8 cellular contexts compared by ENCODE assay signal in the genomic region with DNA sequence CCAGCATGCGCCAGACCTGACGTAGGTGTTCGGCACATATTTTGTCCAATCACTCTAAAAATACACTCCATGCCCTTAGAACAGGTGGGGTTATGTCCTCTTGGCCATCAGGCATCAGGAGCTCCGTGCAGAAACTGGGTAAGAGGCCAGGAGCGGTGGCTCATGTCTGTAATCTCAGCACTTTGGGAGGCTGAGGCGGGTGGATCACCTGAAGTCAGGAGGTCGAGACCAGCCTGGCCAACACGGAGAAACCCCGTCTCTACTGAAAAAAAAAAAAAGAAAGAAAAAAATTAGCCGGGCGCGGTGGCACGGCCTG. TPM values are rescaled to one million over a fixed set of nuclear protein-coding genes. Genes with fewer than 3 reads are reported as not detected.
DNase-seq lines count a peak whose midpoint lies in the region; TF ChIP-seq lines count a peak whose summit lies in the region.
"Not testable (repeated sequence)": the region's sequence is repeated elsewhere in the genome, so short reads cannot be mapped to it uniquely, and the experiment has no call there.

No MANE protein-coding gene starts in this region.

- TF ChIP-seq CTCF in CD14-positive monocyte (IDR thresholded peaks at IDR 0.05); ascending aorta (IDR thresholded peaks at IDR 0.05); liver (IDR thresholded peaks at IDR 0.05; ENCODE audit: low read depth, low read length, missing input control); osteocyte (IDR thresholded peaks at IDR 0.05); testis (IDR thresholded peaks at IDR 0.05): not testable (repeated sequence)

- TF ChIP-seq RAD21 in liver (IDR thresholded peaks at IDR 0.05) = not testable (repeated sequence)

- not testable (repeated sequence) for TF ChIP-seq POLR2A in testis (IDR thresholded peaks at IDR 0.05)

- peak overlapping the region in 1 of 2 donors; percentile 97 for H3K9ac ChIP-seq in liver (ENCODE audit: low read depth in 1 of 2, low read length in 2 of 2)

- H3K27ac Mint-ChIP-seq in CD14-positive monocyte = peak overlapping the region; percentile 97 to 100 (median 99)
- H3K27ac Mint-ChIP-seq in T-helper 2 cell treated with Interferon-gamma antibody and Interleukin-4, amounts not matched to agents 5 μg/mL and 100 μg/mL, for 36 hours = peak overlapping the region; percentile 99
- peak overlapping the region; percentile 100 for H3K27ac Mint-ChIP-seq in osteocyte (ENCODE audit: unreplicated experiment)

- H3K4me3 ChIP-seq in Jurkat, Clone E6-1 (ENCODE audit: low read length) = peak overlapping the region; percentile 65
- peak overlapping the region; percentile 67 to 87 for H3K4me3 ChIP-seq in ascending aorta
- H3K4me3 ChIP-seq in esophagus (ENCODE audit: low read depth in 1 of 2, low read length in 2 of 2) = peak overlapping the region in 1 of 2 donors; percentile 34
- peak overlapping the region in 1 of 3 donors; percentile 4 for H3K4me3 ChIP-seq in liver (ENCODE audit: low read depth in 1 of 3, low read length in 3 of 3)
- H3K4me3 ChIP-seq in testis = peak overlapping the region; percentile 75 to 95

- H3K36me3 Mint-ChIP-seq in CD14-positive monocyte = peaks cover 20 to 45% of the 10 kb centered on the region in 2 donors
- peaks cover 20% of the 10 kb centered on the region for H3K36me3 Mint-ChIP-seq in T-helper 2 cell treated with Interferon-gamma antibody and Interleukin-4, amounts not matched to agents 5 μg/mL and 100 μg/mL, for 36 hours (ENCODE audit: low read depth)
- peaks cover 14% of the 10 kb centered on the region for H3K36me3 Mint-ChIP-seq in osteocyte (ENCODE audit: unreplicated experiment)

- H3K4me3 Mint-ChIP-seq in CD14-positive monocyte = peak overlapping the region; percentile 69 to 95
- peak overlapping the region; percentile 87 for H3K4me3 Mint-ChIP-seq in T-helper 2 cell treated with Interferon-gamma antibody and Interleukin-4, amounts not matched to agents 5 μg/mL and 100 μg/mL, for 36 hours
- H3K4me3 Mint-ChIP-seq in osteocyte (ENCODE audit: unreplicated experiment) = peak overlapping the region; percentile 84

- not testable (repeated sequence) for H3K27me3 Mint-ChIP-seq in CD14-positive monocyte (ENCODE audit: low read depth in 3 of 3); T-helper 2 cell treated with Interferon-gamma antibody and Interleukin-4, amounts not matched to agents 5 μg/mL and 100 μg/mL, for 36 hours (ENCODE audit: low read depth); osteocyte (ENCODE audit: unreplicated experiment)

- H3K4me1 ChIP-seq in ascending aorta (peaks cover 10 to 47% of the 10 kb centered on the region in 2 donors), esophagus (ENCODE audit: control insufficient read depth in 2 of 2, insufficient read depth in 2 of 2, low read length in 1 of 2) (peaks cover 4 to 17% of the 10 kb centered on the region in 2 donors), liver (ENCODE audit: control insufficient read depth in 4 of 4, insufficient read depth in 4 of 4, low read length in 3 of 4) (peaks cover 6 to 38% (median 28%) of the 10 kb centered on the region in 4 donors), testis (peaks cover 29% of the 10 kb centered on the region)

- not testable (repeated sequence) for H3K9me3 ChIP-seq in ascending aorta; esophagus (ENCODE audit: control insufficient read depth in 2 of 2, insufficient read depth in 1 of 2, low read depth in 1 of 2, low read length in 1 of 2); liver (ENCODE audit: control insufficient read depth in 4 of 4, low read length in 3 of 4); testis

- H3K9me3 Mint-ChIP-seq in CD14-positive monocyte; T-helper 2 cell treated with Interferon-gamma antibody and Interleukin-4, amounts not matched to agents 5 μg/mL and 100 μg/mL, for 36 hours; osteocyte (ENCODE audit: unreplicated experiment): not testable (repeated sequence)

- H3K36me3 ChIP-seq in ascending aorta (peaks cover 17 to 19% of the 10 kb centered on the region in 2 donors), liver (ENCODE audit: control insufficient read depth in 4 of 4, insufficient read depth in 3 of 4, low read depth in 1 of 4, low read length in 3 of 4) (peaks cover 0 to 14% (median 5%) of the 10 kb centered on the region in 4 donors)
- not testable (repeated sequence) for H3K36me3 ChIP-seq in esophagus (ENCODE audit: control insufficient read depth in 2 of 2, insufficient read depth in 2 of 2, low read length in 1 of 2); testis (ENCODE audit: low read depth, missing control alignments)

- WGBS in esophagus, 2 donors = 7 to 14% methylated on average over 13 of the region's 13 CpGs
- 13% methylated on average over 13 of the region's 13 CpGs for WGBS in liver
- WGBS in testis, 2 donors = 17 to 24% methylated on average over 13 of the region's 13 CpGs

- intact Hi-C loops in CD14-positive monocyte (cut with micrococcal nuclease) (loop anchor here in 1 of 2 donors (5.0 to 10.0 kb wide), 2 partner anchors 536 to 991 kb away; a partner anchor contains a TSS), ascending aorta (cut with DNase I) (loop anchor here (1.0 to 2.0 kb wide), 2 partner anchors 19 to 81 kb away; no protein-coding TSS in a partner anchor)
- intact Hi-C loops in testis (cut with DNase I; ENCODE audit: low total_unique reads) = not testable (repeated sequence)

- not testable (repeated sequence) for H3K27me3 ChIP-seq in ascending aorta; esophagus (ENCODE audit: control insufficient read depth in 1 of 2, insufficient read depth in 2 of 2, low read length in 2 of 2); liver (ENCODE audit: control insufficient read depth in 4 of 4, insufficient read depth in 4 of 4, low read length in 3 of 4); testis

- peak overlapping the region; percentile 88 to 98 for H3K27ac ChIP-seq in ascending aorta
- peak overlapping the region; percentile 96 to 98 for H3K27ac ChIP-seq in esophagus (ENCODE audit: low read depth in 2 of 2, low read length in 1 of 2)
- H3K27ac ChIP-seq in liver (ENCODE audit: low read depth in 1 of 2, low read length in 2 of 2) = peak overlapping the region; percentile 89 to 98
- peak overlapping the region; percentile 92 to 95 for H3K27ac ChIP-seq in testis

- H3K4me1 Mint-ChIP-seq in CD14-positive monocyte (peaks cover 51% of the 10 kb centered on the region), osteocyte (ENCODE audit: unreplicated experiment) (peaks cover 61% of the 10 kb centered on the region)
- H3K4me1 Mint-ChIP-seq in T-helper 2 cell treated with Interferon-gamma antibody and Interleukin-4, amounts not matched to agents 5 μg/mL and 100 μg/mL, for 36 hours (ENCODE audit: low read depth) = peaks cover 31% of the 10 kb centered on the region

- DNase-seq in CD14-positive monocyte (ENCODE audit: low spot score); Jurkat, Clone E6-1 (ENCODE audit: low read depth, low spot score); T-helper 2 cell treated with Interferon-gamma antibody and Interleukin-4, amounts not matched to agents 5 μg/mL and 100 μg/mL, for 36 hours (ENCODE audit: low spot score); osteocyte (ENCODE audit: extremely low spot score, unreplicated experiment): not testable (repeated sequence)
- DNase-seq in ascending aorta (ENCODE audit: low spot score in 2 of 2) = peak in 1 of 2 donors; percentile 80
- DNase-seq in testis = peak; percentile 32

TF ChIP-seq in liver, 16 proteins besides CTCF, POLR2A, EP300 and RAD21:
- TF ChIP-seq RXRA (IDR thresholded peaks at IDR 0.05) = peak in 1 of 2 donors; percentile 57

RNA-seq across cellular contexts. Expression of a gene that starts 1.1 kb away (rescaled TPM):
- polyA plus RNA-seq in CD14-positive monocyte = 10 to 100 TPM; 53.8 to 55.3 TPM
- 110 TPM for polyA plus RNA-seq in Jurkat, Clone E6-1 (2012; ENCODE audit: insufficient read depth, insufficient read length)
- 22.9 TPM for total RNA-seq in ascending aorta
- polyA plus RNA-seq in esophagus = 10 to 100 TPM; 20.0 to 28.7 TPM
- total RNA-seq in liver = 10 to 100 TPM; 18.1 to 22.5 TPM
- 10 to 100 TPM; 14.6 to 18.0 TPM for polyA plus RNA-seq in liver
- 77.8 and 77.9 TPM in 2 replicates for total RNA-seq in osteocyte
- 10 to 100 TPM; 57.5 to 60.5 TPM for total RNA-seq in testis
- 76.9 TPM for polyA plus RNA-seq in testis (ENCODE audit: insufficient read depth, low read depth, low replicate concordance)

RNA-seq across cellular contexts. Expression of a gene that starts 24.6 kb away (rescaled TPM):
- polyA plus RNA-seq in CD14-positive monocyte = under 1 TPM in 1 of 2 donors, not detected in 1; 0.26 TPM
- not detected for polyA plus RNA-seq in Jurkat, Clone E6-1 (2012; ENCODE audit: insufficient read depth, insufficient read length)
- not detected for total RNA-seq in ascending aorta
- polyA plus RNA-seq in esophagus = under 1 TPM in 1 of 2 donors, not detected in 1; 0.31 TPM
- under 1 TPM in 1 of 2 donors, not detected in 1; 0.84 TPM for total RNA-seq in liver
- polyA plus RNA-seq in liver = 1 to 10 TPM in 1 of 2 donors, not detected in 1; 1.1 TPM
- 0.47 and 1.3 TPM in 2 replicates for total RNA-seq in osteocyte
- total RNA-seq in testis = under 1 TPM in 1 of 2 donors, not detected in 1; 0.55 TPM
- not detected for polyA plus RNA-seq in testis (ENCODE audit: insufficient read depth, low read depth, low replicate concordance)

RNA-seq across cellular contexts. Expression of a gene that starts 33.4 kb away (rescaled TPM):
- polyA plus RNA-seq in CD14-positive monocyte (10 to 100 TPM; 54.0 to 76.4 TPM), esophagus (100 to 1,000 TPM in 1 of 2 donors, 10 to 100 TPM in 1; 52.7 to 112 TPM), liver (100 to 1,000 TPM; 197 to 210 TPM), testis (ENCODE audit: insufficient read depth, low read depth, low replicate concordance) (423 TPM)
- polyA plus RNA-seq in Jurkat, Clone E6-1 (2012; ENCODE audit: insufficient read depth, insufficient read length) = 119 TPM
- total RNA-seq in ascending aorta (455 TPM), liver (10 to 100 TPM; 49.4 to 71.1 TPM), osteocyte (408 and 430 TPM in 2 replicates), testis (100 to 1,000 TPM; 330 to 484 TPM)
